17 cellular contexts compared by ENCODE assay signal in the genomic region with DNA sequence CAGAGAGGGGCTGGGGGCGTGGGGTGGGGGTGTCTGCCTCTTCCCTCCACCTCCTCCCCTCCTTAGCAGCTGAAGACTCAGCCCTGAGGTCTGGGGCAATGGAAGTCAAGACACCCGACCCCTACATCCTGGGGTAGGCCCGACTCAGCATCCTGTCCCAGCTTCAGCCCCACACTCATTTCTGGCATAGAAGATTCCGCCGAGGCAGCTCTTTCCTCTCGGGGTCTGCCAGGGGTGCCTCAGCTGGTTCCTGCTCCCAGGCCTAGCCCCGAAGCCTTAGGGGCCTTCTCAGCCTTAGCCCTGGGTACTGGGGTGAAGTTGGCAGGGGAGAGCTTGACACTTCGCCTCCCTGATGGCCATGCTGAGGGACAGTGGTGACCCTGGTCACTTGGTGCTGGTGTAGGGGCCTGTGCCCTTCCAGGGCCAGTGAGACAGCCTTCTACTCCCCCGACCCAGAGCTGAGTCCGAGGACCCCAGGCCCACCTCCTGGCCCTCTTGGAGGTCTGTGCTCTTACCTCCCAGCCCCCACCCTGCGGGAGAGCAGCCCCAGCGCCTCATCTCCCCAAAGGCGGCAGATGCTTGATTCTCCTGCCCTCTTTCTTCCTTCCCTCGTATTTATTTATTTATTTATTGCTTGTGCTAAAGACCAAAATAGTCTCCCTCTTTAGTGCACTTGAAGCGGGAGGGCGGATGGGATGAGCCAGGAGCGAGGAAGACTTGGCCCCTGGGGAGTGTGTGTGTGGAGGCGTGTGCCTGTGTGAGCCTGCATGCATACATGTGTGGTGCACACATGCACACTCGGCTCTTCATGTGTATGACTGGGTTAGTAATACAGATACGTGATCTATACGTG. TPM values are rescaled to one million over a fixed set of nuclear protein-coding genes. Genes with fewer than 3 reads are reported as not detected.
DNase-seq lines count a peak whose midpoint lies in the region; FAIRE-seq lines count a peak whose summit lies in the region.
"Had no signal": no experiment of that assay in that cellular context is flagged by ENCODE, and none has a peak within 500 bp of the region (broad histone marks: within the 10 kb centered on the region; RNA-seq: fewer than 3 reads in every experiment).

No MANE protein-coding gene starts in this region.

- H3K36me3 Mint-ChIP-seq in activated naive CD4-positive, alpha-beta T cell treated with anti-CD3 and anti-CD28 coated beads, Interleukin-2, amount 50 U/mL, for 24 hours, result no peaks in the 10 kb centered on the region

- peak overlapping the region; percentile 68 for H3K27ac Mint-ChIP-seq in activated naive CD4-positive, alpha-beta T cell treated with anti-CD3 and anti-CD28 coated beads, Interleukin-2, amount 50 U/mL, for 24 hours

- DNase-seq in stimulated activated CD4-positive, alpha-beta T cell treated with anti-CD3 and anti-CD28 coated beads, Interleukin-1b, Interleukin-23, amount 100 ng/mL, for 48 hours, result peak; percentile 12
- DNase-seq in stimulated activated CD4-positive, alpha-beta T cell treated with anti-CD3 and anti-CD28 coated beads, Interleukin-12 subunit alpha, Interleukin-12 subunit beta, amount 100 ng/mL, for 4 hours, result no peak
- peak; percentile 78 for DNase-seq in mesenteric fat pad (ENCODE audit: low spot score)
- DNase-seq in DMS114 treated with DMSO at 0.1 percent for 48 hours (lab: John Stamatoyannopoulos, UW; ENCODE audit: unreplicated experiment), result no peak
- no peak for DNase-seq in HTR-8/SVneo (ENCODE audit: insufficient read length, low spot score)
- DNase-seq in NCI-H526 (lab: John Stamatoyannopoulos, UW), result no peak
- DNase-seq: AML-193, amniotic stem cell, esophagus squamous epithelium, GDM1, left colon, NCI-H1417 treated with DMSO at 0.1 percent for 48 hours, NCI-H526 treated with DMSO at 0.1 percent for 48 hours, SW 1271, thyroid gland had no signal

- H3K27me3 Mint-ChIP-seq in activated naive CD4-positive, alpha-beta T cell treated with anti-CD3 and anti-CD28 coated beads, Interleukin-2, amount 50 U/mL, for 24 hours, result no peaks in the 10 kb centered on the region

- peak overlapping the region; percentile 82 for H3K4me3 Mint-ChIP-seq in activated naive CD4-positive, alpha-beta T cell treated with anti-CD3 and anti-CD28 coated beads, Interleukin-2, amount 50 U/mL, for 24 hours

- FAIRE-seq in HTR-8/SVneo (lab: Jason Lieb, UNC), result no peak
- FAIRE-seq: H54 had no signal

- H3K4me1 Mint-ChIP-seq in activated naive CD4-positive, alpha-beta T cell treated with anti-CD3 and anti-CD28 coated beads, Interleukin-2, amount 50 U/mL, for 24 hours, result peaks cover 21% of the 10 kb centered on the region

- no peaks in the 10 kb centered on the region for H3K9me3 Mint-ChIP-seq in activated naive CD4-positive, alpha-beta T cell treated with anti-CD3 and anti-CD28 coated beads, Interleukin-2, amount 50 U/mL, for 24 hours

RNA-seq across cellular contexts. Expression of gene KCNJ12, which starts 42.5 kb away (rescaled TPM):
- 2.5 TPM for total RNA-seq in mesenteric fat pad

Comparison
In these comparisons a context has a peak if more than half of its experiments do, and no peak if none do; other contexts are left out.
1. DNase-seq: peak in stimulated activated CD4-positive, alpha-beta T cell treated with anti-CD3 and anti-CD28 coated beads, Interleukin-1b, Interleukin-23, amount 100 ng/mL, for 48 hours (single experiment) and mesenteric fat pad (single experiment); none in stimulated activated CD4-positive, alpha-beta T cell treated with anti-CD3 and anti-CD28 coated beads, Interleukin-12 subunit alpha, Interleukin-12 subunit beta, amount 100 ng/mL, for 4 hours (single experiment), DMS114 treated with DMSO at 0.1 percent for 48 hours (single experiment), HTR-8/SVneo (single experiment) and NCI-H526 (0 of 2).